In the genomic region with DNA sequence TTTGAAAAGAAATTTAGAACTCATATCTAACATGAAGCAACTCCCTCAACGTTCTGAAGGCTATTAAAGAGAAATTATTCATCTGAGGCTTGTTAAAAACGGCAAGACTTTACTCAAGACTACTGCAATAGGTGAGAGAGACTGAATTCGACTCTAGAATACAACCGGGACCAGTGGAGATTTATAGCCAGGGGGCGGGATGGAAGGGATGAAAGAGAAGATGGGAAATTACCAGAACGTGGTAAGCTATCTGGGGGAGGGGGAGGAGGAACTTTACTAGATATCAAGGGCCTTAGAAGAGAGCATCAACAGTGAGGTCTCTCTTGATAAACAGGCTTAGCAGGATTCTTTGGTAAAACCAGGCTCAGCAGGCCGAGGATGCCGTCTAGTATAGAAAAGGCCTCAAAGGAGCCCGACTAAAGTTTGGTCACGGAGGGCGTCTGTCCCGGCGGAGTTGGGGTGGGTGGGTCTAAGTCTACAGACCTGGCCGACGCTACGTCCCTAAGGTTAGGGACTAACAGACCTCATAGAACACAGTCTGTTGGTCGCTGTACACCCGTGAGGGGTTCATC, we compare ENCODE assay signal across 8 cellular contexts. TPM values are rescaled to one million over a fixed set of nuclear protein-coding genes. Genes with fewer than 3 reads are reported as not detected.
DNase-seq lines count a peak whose midpoint lies in the region; ATAC-seq and TF ChIP-seq lines count a peak whose summit lies in the region.

No MANE protein-coding gene starts in this region.

- TF ChIP-seq CTCF in WTC11 (IDR thresholded peaks at IDR 0.05), result no peak
- TF ChIP-seq CTCF in right atrium auricular region (IDR thresholded peaks at IDR 0.05), result no peak
- no peak for TF ChIP-seq CTCF in spleen (IDR thresholded peaks at IDR 0.05 in 8 of 11, conservative IDR thresholded peaks at IDR 0.05 in 3 of 11)

- H3K27me3 ChIP-seq in right atrium auricular region (no peaks in the 10 kb centered on the region), spleen (replicated peaks in 1 of 7) (no peaks in the 10 kb centered on the region)

- no peaks in the 10 kb centered on the region for H3K9me3 Mint-ChIP-seq in activated T-cell treated with anti-CD3 and anti-CD28 coated beads, Interleukin-2, amount 50 U/mL, for 24 hours
- H3K9me3 Mint-ChIP-seq in WTC11, result no peaks in the 10 kb centered on the region

- CTCF ChIA-PET in WTC11 (lab: Charles Lee), result interaction anchor here (1.3 kb wide), 1 partner anchor 12 kb away, joined by 3 read pairs; no protein-coding TSS in a partner anchor

- no peak for DNase-seq in activated T-cell treated with anti-CD3 and anti-CD28 coated beads, Interleukin-2, amount 50 U/mL, for 24 hours
- DNase-seq in activated T-cell treated with anti-CD3 and anti-CD28 coated beads for 4 hours (no peak), WTC11 (ENCODE audit: low spot score) (no peak), right atrium auricular region (ENCODE audit: low spot score) (no peak), spleen (no peak), NCI-H1417 treated with DMSO at 0.1 percent for 48 hours (lab: John Stamatoyannopoulos, UW) (no peak), hippocampal formation (lab: John Stamatoyannopoulos, UW) (no peak)

- ATAC-seq in HG03025 (IDR thresholded peaks at IDR 0.05; ENCODE audit: low FRiP score, unreplicated experiment) (peak; percentile 23), WTC11 (peak; percentile 23)

- 1 to 5% (median 3%) methylated on average over 13 to 18 of the region's 18 CpGs for WGBS in spleen, 5 donors

- intact Hi-C loops in spleen (cut with DNase I; ENCODE audit: low total_unique reads), result no loop called here

- H3K4me3 ChIP-seq in right atrium auricular region, result peak overlapping the region; percentile 70 to 92
- H3K4me3 ChIP-seq in spleen, result peak overlapping the region; percentile 49 to 93 (median 83)

- no peaks in the 10 kb centered on the region for H3K27me3 Mint-ChIP-seq in activated T-cell treated with anti-CD3 and anti-CD28 coated beads, Interleukin-2, amount 50 U/mL, for 24 hours
- H3K27me3 Mint-ChIP-seq in WTC11 (ENCODE audit: low read depth), result peaks cover 18% of the 10 kb centered on the region

- H3K9me3 ChIP-seq in right atrium auricular region (no peaks in the 10 kb centered on the region), spleen (no peaks in the 10 kb centered on the region)

- H3K27ac Mint-ChIP-seq in activated T-cell treated with anti-CD3 and anti-CD28 coated beads, Interleukin-2, amount 50 U/mL, for 24 hours, result peak overlapping the region; percentile 94
- H3K27ac Mint-ChIP-seq in WTC11, result peak overlapping the region; percentile 97

- H3K4me3 Mint-ChIP-seq in activated T-cell treated with anti-CD3 and anti-CD28 coated beads, Interleukin-2, amount 50 U/mL, for 24 hours, result peak overlapping the region; percentile 95
- peak overlapping the region; percentile 91 for H3K4me3 Mint-ChIP-seq in WTC11

- H3K27ac ChIP-seq in right atrium auricular region (peak overlapping the region; percentile 85 to 91), spleen (peak overlapping the region; percentile 50 to 94 (median 92))

- TF ChIP-seq POLR2A in spleen (IDR thresholded peaks at IDR 0.05), result no peak

- peaks cover 0 to 15% of the 10 kb centered on the region in 2 donors for H3K4me1 ChIP-seq in right atrium auricular region
- peaks cover 16 to 42% (median 32%) of the 10 kb centered on the region in 6 donors for H3K4me1 ChIP-seq in spleen

- no peaks in the 10 kb centered on the region for H3K36me3 ChIP-seq in right atrium auricular region
- H3K36me3 ChIP-seq in spleen, result peaks cover 0 to 14% (median 3%) of the 10 kb centered on the region in 6 donors

- peaks cover 21% of the 10 kb centered on the region for H3K36me3 Mint-ChIP-seq in activated T-cell treated with anti-CD3 and anti-CD28 coated beads, Interleukin-2, amount 50 U/mL, for 24 hours (ENCODE audit: low read depth)
- H3K36me3 Mint-ChIP-seq in WTC11, result peaks cover 12% of the 10 kb centered on the region

- POLR2A ChIA-PET in WTC11 (lab: Charles Lee), result no interaction called here

- peaks cover 38% of the 10 kb centered on the region for H3K4me1 Mint-ChIP-seq in activated T-cell treated with anti-CD3 and anti-CD28 coated beads, Interleukin-2, amount 50 U/mL, for 24 hours (ENCODE audit: low read depth)
- peaks cover 27% of the 10 kb centered on the region for H3K4me1 Mint-ChIP-seq in WTC11

TF ChIP-seq in WTC11, 78 proteins besides CTCF, POLR2A, EP300 and RAD21 (continues in another document):
- TF ChIP-seq CREB1 (CRISPR knock-in tag; IDR thresholded peaks at IDR 0.05), result no peak
- TF ChIP-seq, protein P1, sequence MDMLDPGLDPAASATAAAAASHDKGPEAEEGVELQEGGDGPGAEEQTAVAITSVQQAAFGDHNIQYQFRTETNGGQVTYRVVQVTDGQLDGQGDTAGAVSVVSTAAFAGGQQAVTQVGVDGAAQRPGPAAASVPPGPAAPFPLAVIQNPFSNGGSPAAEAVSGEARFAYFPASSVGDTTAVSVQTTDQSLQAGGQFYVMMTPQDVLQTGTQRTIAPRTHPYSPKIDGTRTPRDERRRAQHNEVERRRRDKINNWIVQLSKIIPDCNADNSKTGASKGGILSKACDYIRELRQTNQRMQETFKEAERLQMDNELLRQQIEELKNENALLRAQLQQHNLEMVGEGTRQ (CRISPR knock-in tag; IDR thresholded peaks at IDR 0.05), result no peak
- TF ChIP-seq ZNF396 (CRISPR knock-in tag; IDR thresholded peaks at IDR 0.05; ENCODE audit: borderline replicate concordance), result no peak
- TF ChIP-seq, protein P2, sequence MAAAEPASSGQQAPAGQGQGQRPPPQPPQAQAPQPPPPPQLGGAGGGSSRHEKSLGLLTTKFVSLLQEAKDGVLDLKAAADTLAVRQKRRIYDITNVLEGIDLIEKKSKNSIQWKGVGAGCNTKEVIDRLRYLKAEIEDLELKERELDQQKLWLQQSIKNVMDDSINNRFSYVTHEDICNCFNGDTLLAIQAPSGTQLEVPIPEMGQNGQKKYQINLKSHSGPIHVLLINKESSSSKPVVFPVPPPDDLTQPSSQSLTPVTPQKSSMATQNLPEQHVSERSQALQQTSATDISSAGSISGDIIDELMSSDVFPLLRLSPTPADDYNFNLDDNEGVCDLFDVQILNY (CRISPR knock-in tag; IDR thresholded peaks at IDR 0.05), result no peak
- TF ChIP-seq, protein P3, sequence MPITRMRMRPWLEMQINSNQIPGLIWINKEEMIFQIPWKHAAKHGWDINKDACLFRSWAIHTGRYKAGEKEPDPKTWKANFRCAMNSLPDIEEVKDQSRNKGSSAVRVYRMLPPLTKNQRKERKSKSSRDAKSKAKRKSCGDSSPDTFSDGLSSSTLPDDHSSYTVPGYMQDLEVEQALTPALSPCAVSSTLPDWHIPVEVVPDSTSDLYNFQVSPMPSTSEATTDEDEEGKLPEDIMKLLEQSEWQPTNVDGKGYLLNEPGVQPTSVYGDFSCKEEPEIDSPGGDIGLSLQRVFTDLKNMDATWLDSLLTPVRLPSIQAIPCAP (CRISPR knock-in tag; IDR thresholded peaks at IDR 0.05), result no peak
- TF ChIP-seq, protein P4, sequence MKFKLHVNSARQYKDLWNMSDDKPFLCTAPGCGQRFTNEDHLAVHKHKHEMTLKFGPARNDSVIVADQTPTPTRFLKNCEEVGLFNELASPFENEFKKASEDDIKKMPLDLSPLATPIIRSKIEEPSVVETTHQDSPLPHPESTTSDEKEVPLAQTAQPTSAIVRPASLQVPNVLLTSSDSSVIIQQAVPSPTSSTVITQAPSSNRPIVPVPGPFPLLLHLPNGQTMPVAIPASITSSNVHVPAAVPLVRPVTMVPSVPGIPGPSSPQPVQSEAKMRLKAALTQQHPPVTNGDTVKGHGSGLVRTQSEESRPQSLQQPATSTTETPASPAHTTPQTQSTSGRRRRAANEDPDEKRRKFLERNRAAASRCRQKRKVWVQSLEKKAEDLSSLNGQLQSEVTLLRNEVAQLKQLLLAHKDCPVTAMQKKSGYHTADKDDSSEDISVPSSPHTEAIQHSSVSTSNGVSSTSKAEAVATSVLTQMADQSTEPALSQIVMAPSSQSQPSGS (CRISPR knock-in tag; IDR thresholded peaks at IDR 0.05; ENCODE audit: borderline replicate concordance, low read depth), result no peak
- TF ChIP-seq FOXK1 (CRISPR knock-in tag; IDR thresholded peaks at IDR 0.05), result no peak
- TF ChIP-seq PRRX2 (CRISPR knock-in tag; IDR thresholded peaks at IDR 0.05), result no peak
- TF ChIP-seq GRHL2 (CRISPR knock-in tag; IDR thresholded peaks at IDR 0.05; ENCODE audit: insufficient replicate concordance, severe bottlenecking), result no peak
- TF ChIP-seq, protein P5, sequence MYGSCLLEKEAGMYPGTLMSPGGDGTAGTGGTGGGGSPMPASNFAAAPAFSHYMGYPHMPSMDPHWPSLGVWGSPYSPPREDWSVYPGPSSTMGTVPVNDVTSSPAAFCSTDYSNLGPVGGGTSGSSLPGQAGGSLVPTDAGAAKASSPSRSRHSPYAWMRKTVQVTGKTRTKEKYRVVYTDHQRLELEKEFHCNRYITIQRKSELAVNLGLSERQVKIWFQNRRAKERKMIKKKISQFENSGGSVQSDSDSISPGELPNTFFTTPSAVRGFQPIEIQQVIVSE (CRISPR knock-in tag; IDR thresholded peaks at IDR 0.05; ENCODE audit: borderline replicate concordance), result no peak
- TF ChIP-seq GTF2I (CRISPR knock-in tag; conservative IDR thresholded peaks at IDR 0.05), result no peak
- TF ChIP-seq, protein P6, sequence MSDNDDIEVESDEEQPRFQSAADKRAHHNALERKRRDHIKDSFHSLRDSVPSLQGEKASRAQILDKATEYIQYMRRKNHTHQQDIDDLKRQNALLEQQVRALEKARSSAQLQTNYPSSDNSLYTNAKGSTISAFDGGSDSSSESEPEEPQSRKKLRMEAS (CRISPR knock-in tag; IDR thresholded peaks at IDR 0.05), result no peak
- TF ChIP-seq TEAD4 (CRISPR knock-in tag; IDR thresholded peaks at IDR 0.05), result no peak
- no peak for TF ChIP-seq ZNF121 (CRISPR knock-in tag; IDR thresholded peaks at IDR 0.05)

RNA-seq across cellular contexts. Expression of a gene that starts 0.6 kb away (rescaled TPM):
- total RNA-seq in WTC11 (2021), result 14.4 to 26.7 TPM (median 18.0 TPM) in 3 replicates
- 1 to 10 TPM; 3.7 to 4.2 TPM for total RNA-seq in right atrium auricular region
- total RNA-seq in spleen, result 10 to 100 TPM in 6 of 7 donors, 1 to 10 TPM in 1; 7.1 to 16.7 (median 12.6) TPM
- 1 to 10 TPM; 4.5 to 9.0 (median 5.1) TPM for polyA plus RNA-seq in spleen

RNA-seq across cellular contexts. Expression of a gene that starts 46.8 kb away (rescaled TPM):
- 194 to 266 TPM (median 261 TPM) in 3 replicates for total RNA-seq in WTC11 (2021)
- total RNA-seq in right atrium auricular region, result 100 to 1,000 TPM; 151 to 165 TPM
- total RNA-seq in spleen, result 100 to 1,000 TPM in 3 of 7 donors, 10 to 100 TPM in 4; 56.1 to 110 (median 65.1) TPM
- 10 to 100 TPM in 2 of 3 donors, 1 to 10 TPM in 1; 9.4 to 15.2 (median 13.8) TPM for polyA plus RNA-seq in spleen

RNA-seq across cellular contexts. Expression of a gene that starts 59.1 kb away (rescaled TPM):
- 0.24 to 0.82 TPM (median 0.60 TPM) in 3 replicates for total RNA-seq in WTC11 (2021)
- under 1 TPM in 1 of 2 donors, not detected in 1; 0.08 TPM for total RNA-seq in right atrium auricular region
- total RNA-seq in spleen, result not detected
- polyA plus RNA-seq in spleen, result under 1 TPM in 1 of 3 donors, not detected in 2; 0.03 TPM
